In the genomic region with DNA sequence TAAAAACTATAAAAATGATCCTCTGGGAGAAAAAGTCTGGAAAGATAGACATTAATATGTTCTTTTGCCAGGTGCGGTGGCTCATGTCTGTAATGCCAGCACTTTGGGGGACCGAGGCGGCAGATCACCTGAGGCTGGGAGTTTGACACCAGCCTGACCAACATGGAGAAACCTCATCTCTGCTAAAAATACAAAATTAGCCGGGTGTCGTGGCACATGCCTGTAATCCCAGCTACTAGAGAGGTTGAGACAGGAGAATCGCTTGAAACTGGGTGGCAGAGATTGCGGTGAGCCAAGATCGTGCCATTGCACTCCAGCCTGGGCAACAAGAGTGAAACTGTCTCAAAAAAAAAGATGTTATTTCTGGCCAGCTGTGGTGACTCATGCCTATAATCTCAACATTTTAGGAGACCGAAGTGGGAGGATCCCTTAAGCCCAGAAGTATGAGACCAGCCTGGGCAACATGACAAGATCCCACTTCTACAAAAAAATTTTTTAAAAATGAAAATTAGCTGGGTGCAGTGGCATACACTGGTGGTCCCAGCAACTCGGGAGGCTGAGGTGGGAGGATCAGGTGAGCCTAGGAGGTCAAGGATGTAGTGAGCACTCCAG, we compare ENCODE assay signal across 1 cellular context.
TF ChIP-seq lines count a peak whose summit lies in the region.

No MANE protein-coding gene starts in this region.

TF ChIP-seq in IMR-90, 13 proteins besides CTCF, POLR2A, EP300 and RAD21 (continued from another document):
- TF ChIP-seq MAZ (IDR thresholded peaks at IDR 0.05; ENCODE audit: borderline replicate concordance, low read depth, low read length): no peak
- TF ChIP-seq CHD1 (IDR thresholded peaks at IDR 0.05; ENCODE audit: low read depth, low read length): no peak
- no peak for TF ChIP-seq CEBPB (IDR thresholded peaks at IDR 0.05; ENCODE audit: low read depth, low read length)
- no peak for TF ChIP-seq SMC3 (IDR thresholded peaks at IDR 0.05; ENCODE audit: low read depth, low read length)
- no peak for TF ChIP-seq FOS (IDR thresholded peaks at IDR 0.05; ENCODE audit: low read depth, low read length)
- no peak for TF ChIP-seq BHLHE40 (IDR thresholded peaks at IDR 0.05; ENCODE audit: low read depth, low read length)
- TF ChIP-seq, protein P1, sequence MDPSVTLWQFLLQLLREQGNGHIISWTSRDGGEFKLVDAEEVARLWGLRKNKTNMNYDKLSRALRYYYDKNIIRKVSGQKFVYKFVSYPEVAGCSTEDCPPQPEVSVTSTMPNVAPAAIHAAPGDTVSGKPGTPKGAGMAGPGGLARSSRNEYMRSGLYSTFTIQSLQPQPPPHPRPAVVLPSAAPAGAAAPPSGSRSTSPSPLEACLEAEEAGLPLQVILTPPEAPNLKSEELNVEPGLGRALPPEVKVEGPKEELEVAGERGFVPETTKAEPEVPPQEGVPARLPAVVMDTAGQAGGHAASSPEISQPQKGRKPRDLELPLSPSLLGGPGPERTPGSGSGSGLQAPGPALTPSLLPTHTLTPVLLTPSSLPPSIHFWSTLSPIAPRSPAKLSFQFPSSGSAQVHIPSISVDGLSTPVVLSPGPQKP (IDR thresholded peaks at IDR 0.05; ENCODE audit: borderline replicate concordance, low read depth, low read length): no peak
- TF ChIP-seq MXI1 (IDR thresholded peaks at IDR 0.05; ENCODE audit: borderline replicate concordance, low read depth, low read length): no peak
- TF ChIP-seq NFE2L2 (IDR thresholded peaks at IDR 0.05; ENCODE audit: low read depth, low read length): no peak
- TF ChIP-seq RFX5 (IDR thresholded peaks at IDR 0.05; ENCODE audit: low read depth, low read length): no peak
- TF ChIP-seq MAFK (IDR thresholded peaks at IDR 0.05; ENCODE audit: low read depth, low read length): no peak
- TF ChIP-seq RCOR1 (IDR thresholded peaks at IDR 0.05; ENCODE audit: insufficient replicate concordance, low read length): no peak
TF ChIP-seq in IMR-90: peak in this region for 0.
